Comparison of ENCODE assay signal across 2 cellular contexts in the genomic region with DNA sequence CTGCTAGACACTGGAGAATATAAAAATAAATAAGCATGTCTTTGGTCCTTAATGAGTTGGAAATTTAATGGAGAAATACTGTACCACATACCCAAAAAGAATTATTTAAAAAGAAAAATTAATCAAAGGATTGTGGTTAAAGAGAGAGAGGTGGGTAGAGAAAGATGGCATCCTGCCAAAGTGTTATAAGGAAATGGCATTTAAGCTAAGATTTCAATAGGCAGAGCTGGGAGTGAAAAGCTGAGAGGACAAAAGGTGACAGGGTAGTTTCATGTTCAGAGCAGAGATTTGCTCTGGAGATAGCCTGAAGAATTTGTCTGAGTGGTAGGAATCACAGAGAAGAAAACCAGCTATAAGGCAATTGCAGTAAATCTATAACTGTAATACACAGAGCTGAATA.
TF ChIP-seq lines count a peak whose summit lies in the region.

No MANE protein-coding gene starts in this region.

TF ChIP-seq in K562, 482 proteins besides CTCF, POLR2A, EP300 and RAD21 (continued from another document):
- TF ChIP-seq ZNF583 (CRISPR knock-in tag; IDR thresholded peaks at IDR 0.05) (no peak), NFIC (IDR thresholded peaks at IDR 0.05) (0 out of 2 replicates have a peak, but pooled peaks have one; percentile 16), ZBED1 (IDR thresholded peaks at IDR 0.05) (no peak)

TF ChIP-seq in SK-N-SH, 30 proteins besides CTCF, POLR2A, EP300 and RAD21 (continued from another document):
- TF ChIP-seq, protein P1, sequence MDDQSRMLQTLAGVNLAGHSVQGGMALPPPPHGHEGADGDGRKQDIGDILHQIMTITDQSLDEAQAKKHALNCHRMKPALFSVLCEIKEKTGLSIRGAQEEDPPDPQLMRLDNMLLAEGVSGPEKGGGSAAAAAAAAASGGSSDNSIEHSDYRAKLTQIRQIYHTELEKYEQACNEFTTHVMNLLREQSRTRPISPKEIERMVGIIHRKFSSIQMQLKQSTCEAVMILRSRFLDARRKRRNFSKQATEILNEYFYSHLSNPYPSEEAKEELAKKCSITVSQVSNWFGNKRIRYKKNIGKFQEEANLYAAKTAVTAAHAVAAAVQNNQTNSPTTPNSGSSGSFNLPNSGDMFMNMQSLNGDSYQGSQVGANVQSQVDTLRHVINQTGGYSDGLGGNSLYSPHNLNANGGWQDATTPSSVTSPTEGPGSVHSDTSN (IDR thresholded peaks at IDR 0.05), result no peak
- TF ChIP-seq FOXM1 (IDR thresholded peaks at IDR 0.05; ENCODE audit: low read depth) (no peak), FOXJ3 (CRISPR knock-in tag; IDR thresholded peaks at IDR 0.05) (no peak), JUND (IDR thresholded peaks at IDR 0.05) (no peak), RXRA (IDR thresholded peaks at IDR 0.05; ENCODE audit: borderline replicate concordance, low read depth) (no peak), NRF1 (IDR thresholded peaks at IDR 0.05; ENCODE audit: low read depth, low read length) (no peak), CHD2 (IDR thresholded peaks at IDR 0.05; ENCODE audit: low read length, partially characterized antibody) (no peak), ELF1 (IDR thresholded peaks at IDR 0.05) (no peak), TCF12 (IDR thresholded peaks at IDR 0.05) (no peak), SIN3A (IDR thresholded peaks at IDR 0.05; ENCODE audit: borderline replicate concordance, low read depth, low read length) (no peak), RCOR1 (IDR thresholded peaks at IDR 0.05; ENCODE audit: low read length) (no peak), RFX5 (IDR thresholded peaks at IDR 0.05; ENCODE audit: low read length) (no peak), MXI1 (IDR thresholded peaks at IDR 0.05; ENCODE audit: low read depth, low read length) (no peak), MEF2A (IDR thresholded peaks at IDR 0.05; ENCODE audit: borderline replicate concordance, low read depth) (no peak), POLR2AphosphoS5 (IDR thresholded peaks at IDR 0.05; ENCODE audit: low read depth, low read length) (no peak)
- TF ChIP-seq, protein P2, sequence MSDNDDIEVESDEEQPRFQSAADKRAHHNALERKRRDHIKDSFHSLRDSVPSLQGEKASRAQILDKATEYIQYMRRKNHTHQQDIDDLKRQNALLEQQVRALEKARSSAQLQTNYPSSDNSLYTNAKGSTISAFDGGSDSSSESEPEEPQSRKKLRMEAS (IDR thresholded peaks at IDR 0.05; ENCODE audit: low read depth), result no peak
- TF ChIP-seq, protein P3, sequence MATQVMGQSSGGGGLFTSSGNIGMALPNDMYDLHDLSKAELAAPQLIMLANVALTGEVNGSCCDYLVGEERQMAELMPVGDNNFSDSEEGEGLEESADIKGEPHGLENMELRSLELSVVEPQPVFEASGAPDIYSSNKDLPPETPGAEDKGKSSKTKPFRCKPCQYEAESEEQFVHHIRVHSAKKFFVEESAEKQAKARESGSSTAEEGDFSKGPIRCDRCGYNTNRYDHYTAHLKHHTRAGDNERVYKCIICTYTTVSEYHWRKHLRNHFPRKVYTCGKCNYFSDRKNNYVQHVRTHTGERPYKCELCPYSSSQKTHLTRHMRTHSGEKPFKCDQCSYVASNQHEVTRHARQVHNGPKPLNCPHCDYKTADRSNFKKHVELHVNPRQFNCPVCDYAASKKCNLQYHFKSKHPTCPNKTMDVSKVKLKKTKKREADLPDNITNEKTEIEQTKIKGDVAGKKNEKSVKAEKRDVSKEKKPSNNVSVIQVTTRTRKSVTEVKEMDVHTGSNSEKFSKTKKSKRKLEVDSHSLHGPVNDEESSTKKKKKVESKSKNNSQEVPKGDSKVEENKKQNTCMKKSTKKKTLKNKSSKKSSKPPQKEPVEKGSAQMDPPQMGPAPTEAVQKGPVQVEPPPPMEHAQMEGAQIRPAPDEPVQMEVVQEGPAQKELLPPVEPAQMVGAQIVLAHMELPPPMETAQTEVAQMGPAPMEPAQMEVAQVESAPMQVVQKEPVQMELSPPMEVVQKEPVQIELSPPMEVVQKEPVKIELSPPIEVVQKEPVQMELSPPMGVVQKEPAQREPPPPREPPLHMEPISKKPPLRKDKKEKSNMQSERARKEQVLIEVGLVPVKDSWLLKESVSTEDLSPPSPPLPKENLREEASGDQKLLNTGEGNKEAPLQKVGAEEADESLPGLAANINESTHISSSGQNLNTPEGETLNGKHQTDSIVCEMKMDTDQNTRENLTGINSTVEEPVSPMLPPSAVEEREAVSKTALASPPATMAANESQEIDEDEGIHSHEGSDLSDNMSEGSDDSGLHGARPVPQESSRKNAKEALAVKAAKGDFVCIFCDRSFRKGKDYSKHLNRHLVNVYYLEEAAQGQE (IDR thresholded peaks at IDR 0.05; ENCODE audit: low read depth, low read length), result no peak
- TF ChIP-seq, protein P4, sequence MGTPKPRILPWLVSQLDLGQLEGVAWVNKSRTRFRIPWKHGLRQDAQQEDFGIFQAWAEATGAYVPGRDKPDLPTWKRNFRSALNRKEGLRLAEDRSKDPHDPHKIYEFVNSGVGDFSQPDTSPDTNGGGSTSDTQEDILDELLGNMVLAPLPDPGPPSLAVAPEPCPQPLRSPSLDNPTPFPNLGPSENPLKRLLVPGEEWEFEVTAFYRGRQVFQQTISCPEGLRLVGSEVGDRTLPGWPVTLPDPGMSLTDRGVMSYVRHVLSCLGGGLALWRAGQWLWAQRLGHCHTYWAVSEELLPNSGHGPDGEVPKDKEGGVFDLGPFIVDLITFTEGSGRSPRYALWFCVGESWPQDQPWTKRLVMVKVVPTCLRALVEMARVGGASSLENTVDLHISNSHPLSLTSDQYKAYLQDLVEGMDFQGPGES (IDR thresholded peaks at IDR 0.05; ENCODE audit: low read depth, low read length), result no peak
